1 cellular context compared by ENCODE assay signal in the genomic region with DNA sequence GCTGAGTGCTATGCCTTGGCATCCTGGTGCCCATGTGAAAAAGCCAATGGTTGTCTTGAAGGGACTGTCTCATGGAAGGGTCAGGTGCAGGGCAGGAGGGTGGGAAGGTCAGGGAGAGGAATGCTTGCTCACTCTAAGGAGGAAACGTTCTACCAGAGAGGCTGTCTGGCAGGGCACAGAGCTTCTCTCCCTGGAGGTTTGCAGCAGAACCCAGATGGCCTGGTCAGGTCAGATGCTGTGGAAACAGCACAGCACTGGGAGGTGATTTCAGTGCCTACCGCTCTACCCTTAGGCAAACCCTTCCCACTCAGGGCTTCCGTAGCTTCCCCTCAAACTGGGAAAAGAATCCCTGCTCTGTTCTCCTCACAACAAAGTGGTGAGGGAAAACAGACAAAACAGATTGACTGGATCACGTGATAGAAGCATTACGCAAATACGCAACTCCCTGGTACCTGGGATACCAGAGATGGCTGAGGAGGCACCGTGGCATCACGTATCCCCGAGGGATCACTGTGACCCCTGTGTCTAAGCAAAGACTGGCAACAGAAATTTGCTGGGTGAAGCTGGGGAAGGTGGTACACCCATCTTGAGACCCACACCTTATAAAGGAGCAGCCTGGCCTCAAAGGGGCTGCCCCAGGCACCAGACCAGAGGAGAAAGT.
TF ChIP-seq lines count a peak whose summit lies in the region.

No MANE protein-coding gene starts in this region.

TF ChIP-seq in K562, 482 proteins besides CTCF, POLR2A, EP300 and RAD21:
- TF ChIP-seq KLF10 (CRISPR knock-in tag; IDR thresholded peaks at IDR 0.05) (no peak), RAD51 (IDR thresholded peaks at IDR 0.05; ENCODE audit: borderline replicate concordance, low read depth) (peak; percentile 71), TOE1 (IDR thresholded peaks at IDR 0.05; ENCODE audit: borderline replicate concordance) (peak; percentile 63; the same call in 1 of the 2 replicates), TOE1 (CRISPR knock-in tag; IDR thresholded peaks at IDR 0.05; ENCODE audit: borderline replicate concordance, low read depth) (no peak), FOXK1 (CRISPR knock-in tag; IDR thresholded peaks at IDR 0.05; ENCODE audit: borderline replicate concordance) (no peak), CBFA2T2 (conservative IDR thresholded peaks at IDR 0.05) (0 out of 2 replicates have a peak, but pooled peaks have one; percentile 9)
- TF ChIP-seq, protein P1, sequence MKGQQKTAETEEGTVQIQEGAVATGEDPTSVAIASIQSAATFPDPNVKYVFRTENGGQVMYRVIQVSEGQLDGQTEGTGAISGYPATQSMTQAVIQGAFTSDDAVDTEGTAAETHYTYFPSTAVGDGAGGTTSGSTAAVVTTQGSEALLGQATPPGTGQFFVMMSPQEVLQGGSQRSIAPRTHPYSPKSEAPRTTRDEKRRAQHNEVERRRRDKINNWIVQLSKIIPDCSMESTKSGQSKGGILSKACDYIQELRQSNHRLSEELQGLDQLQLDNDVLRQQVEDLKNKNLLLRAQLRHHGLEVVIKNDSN (CRISPR knock-in tag; IDR thresholded peaks at IDR 0.05) = peak; percentile 49; the same call in 1 of the 2 replicates
- TF ChIP-seq, protein P2, sequence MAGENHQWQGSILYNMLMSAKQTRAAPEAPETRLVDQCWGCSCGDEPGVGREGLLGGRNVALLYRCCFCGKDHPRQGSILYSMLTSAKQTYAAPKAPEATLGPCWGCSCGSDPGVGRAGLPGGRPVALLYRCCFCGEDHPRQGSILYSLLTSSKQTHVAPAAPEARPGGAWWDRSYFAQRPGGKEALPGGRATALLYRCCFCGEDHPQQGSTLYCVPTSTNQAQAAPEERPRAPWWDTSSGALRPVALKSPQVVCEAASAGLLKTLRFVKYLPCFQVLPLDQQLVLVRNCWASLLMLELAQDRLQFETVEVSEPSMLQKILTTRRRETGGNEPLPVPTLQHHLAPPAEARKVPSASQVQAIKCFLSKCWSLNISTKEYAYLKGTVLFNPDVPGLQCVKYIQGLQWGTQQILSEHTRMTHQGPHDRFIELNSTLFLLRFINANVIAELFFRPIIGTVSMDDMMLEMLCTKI (IDR thresholded peaks at IDR 0.05; ENCODE audit: partially characterized antibody) = no peak
- TF ChIP-seq, protein P3, sequence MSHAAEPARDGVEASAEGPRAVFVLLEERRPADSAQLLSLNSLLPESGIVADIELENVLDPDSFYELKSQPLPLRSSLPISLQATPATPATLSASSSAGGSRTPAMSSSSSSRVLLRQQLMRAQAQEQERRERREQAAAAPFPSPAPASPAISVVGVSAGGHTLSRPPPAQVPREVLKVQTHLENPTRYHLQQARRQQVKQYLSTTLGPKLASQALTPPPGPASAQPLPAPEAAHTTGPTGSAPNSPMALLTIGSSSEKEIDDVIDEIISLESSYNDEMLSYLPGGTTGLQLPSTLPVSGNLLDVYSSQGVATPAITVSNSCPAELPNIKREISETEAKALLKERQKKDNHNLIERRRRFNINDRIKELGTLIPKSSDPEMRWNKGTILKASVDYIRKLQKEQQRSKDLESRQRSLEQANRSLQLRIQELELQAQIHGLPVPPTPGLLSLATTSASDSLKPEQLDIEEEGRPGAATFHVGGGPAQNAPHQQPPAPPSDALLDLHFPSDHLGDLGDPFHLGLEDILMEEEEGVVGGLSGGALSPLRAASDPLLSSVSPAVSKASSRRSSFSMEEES (CRISPR knock-in tag; IDR thresholded peaks at IDR 0.05) = peak; percentile 89
TF ChIP-seq in K562: peak in this region for 5.
